ENCODE assay signal across 8 cellular contexts in the genomic region with DNA sequence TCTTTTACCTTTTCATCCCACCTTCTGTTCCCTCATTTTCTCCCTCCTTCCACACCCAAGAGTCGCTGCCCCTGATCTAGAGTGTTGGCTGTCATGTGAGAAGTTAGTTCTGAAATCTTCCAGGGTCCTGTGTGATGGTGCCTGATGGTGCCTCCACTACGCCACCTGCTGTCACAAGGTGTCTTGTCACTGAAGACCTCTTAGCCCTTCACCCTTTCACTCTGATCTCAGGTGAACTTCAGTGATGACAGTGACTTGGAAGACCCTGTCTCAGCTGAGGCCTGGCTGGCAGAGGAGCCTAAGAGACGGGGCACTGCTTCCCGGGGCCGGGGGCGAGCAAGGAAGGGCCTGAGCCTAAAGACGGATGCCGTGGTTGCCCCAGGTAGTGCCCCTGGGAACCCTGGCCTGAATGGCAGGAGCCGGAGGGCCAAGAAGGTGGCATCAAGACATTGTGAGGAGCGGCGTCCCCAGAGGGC. TPM values are rescaled to one million over a fixed set of nuclear protein-coding genes. Genes with fewer than 3 reads are reported as not detected.
DNase-seq lines count a peak whose midpoint lies in the region; ATAC-seq, FAIRE-seq and TF ChIP-seq lines count a peak whose summit lies in the region.

No MANE protein-coding gene starts in this region.

- intact Hi-C loops in Caco-2 (cut with micrococcal nuclease; ENCODE audit: unreplicated experiment) (loop anchor here (1.0 to 2.0 kb wide), 3 partner anchors 67 to 221 kb away; no protein-coding TSS in a partner anchor), right cardiac atrium (cut with DNase I) (loop anchor here (2.0 to 5.0 kb wide), 2 partner anchors 75 kb away; no protein-coding TSS in a partner anchor)

- H3K4me3 ChIP-seq in Caco-2 (ENCODE audit: low read depth, low read length) (no peak overlapping the region), right cardiac atrium (ENCODE audit: low read length) (no peak overlapping the region), small intestine (ENCODE audit: low read depth in 1 of 2, low read length in 2 of 2) (no peak overlapping the region)

- H3K36me3 ChIP-seq in Caco-2 (ENCODE audit: control insufficient read depth, insufficient read depth, low read length) (peaks cover 2% of the 10 kb centered on the region; the same call in 1 of the 2 replicates), small intestine (ENCODE audit: control insufficient read depth in 2 of 2, insufficient read depth in 2 of 2, low read length in 2 of 2) (peaks cover 2 to 18% of the 10 kb centered on the region in 2 donors)

- peak; percentile 72 to 76 for TF ChIP-seq CTCF in Caco-2 (IDR thresholded peaks at IDR 0.05; ENCODE audit: insufficient read depth in 1 of 2, low read depth in 1 of 2, low read length in 1 of 2, severe bottlenecking in 1 of 2, unreplicated experiment in 1 of 2)

- H3K27me3 Mint-ChIP-seq in Caco-2 (ENCODE audit: insufficient read depth, unreplicated experiment): no peaks in the 10 kb centered on the region
- no peaks in the 10 kb centered on the region for H3K27me3 Mint-ChIP-seq in T-helper 1 cell treated with Interleukin-12 subunit alpha and Interleukin-12 subunit beta and Interleukin-4 antibody, amounts not matched to agents 30 μg/mL and 1 μg/mL, for 36 hours (ENCODE audit: low read depth)

- H3K9me3 ChIP-seq in Caco-2 (no peaks in the 10 kb centered on the region), right cardiac atrium (ENCODE audit: control insufficient read depth, low read length) (no peaks in the 10 kb centered on the region), small intestine (ENCODE audit: control insufficient read depth, low read depth) (no peaks in the 10 kb centered on the region)

- H3K36me3 Mint-ChIP-seq in Caco-2 (ENCODE audit: insufficient read depth, unreplicated experiment): peaks cover 20% of the 10 kb centered on the region
- peaks cover 47% of the 10 kb centered on the region for H3K36me3 Mint-ChIP-seq in T-helper 1 cell treated with Interleukin-12 subunit alpha and Interleukin-12 subunit beta and Interleukin-4 antibody, amounts not matched to agents 30 μg/mL and 1 μg/mL, for 36 hours (ENCODE audit: low read depth)

- POLR2A ChIA-PET in Caco-2 (lab: Charles Lee): no interaction called here

- H3K27me3 ChIP-seq in Caco-2 (replicated peaks; ENCODE audit: control insufficient read depth, insufficient read depth, low read length) (no peaks in the 10 kb centered on the region), right cardiac atrium (ENCODE audit: control insufficient read depth, insufficient read depth) (no peaks in the 10 kb centered on the region), small intestine (ENCODE audit: control insufficient read depth in 2 of 2, insufficient read depth in 2 of 2, low read length in 2 of 2) (no peaks in the 10 kb centered on the region)

- DNase-seq in Caco-2 (peak; percentile 65 to 76), HUDEP-2 (lab: John Stamatoyannopoulos, UW; ENCODE audit: unreplicated experiment in 76 of 76) (peak in 50 of 76 experiments; percentile 3 to 62 (median 32)), amygdala (lab: John Stamatoyannopoulos, UW) (peak in 30 of 56 donors; percentile 2 to 80 (median 20)), right cardiac atrium (peak; percentile 76 to 89 (median 89)), small intestine (peak; percentile 61)

- no peak overlapping the region for H3K27ac Mint-ChIP-seq in Caco-2 (ENCODE audit: unreplicated experiment)
- peak overlapping the region; percentile 57 for H3K27ac Mint-ChIP-seq in T-helper 1 cell treated with Interleukin-12 subunit alpha and Interleukin-12 subunit beta and Interleukin-4 antibody, amounts not matched to agents 30 μg/mL and 1 μg/mL, for 36 hours

- no TSS peak for BruUV-seq in Caco-2 (replicated peaks; lab: Mats Ljungman, UMichigan)

- no peak overlapping the region for H3K4me3 Mint-ChIP-seq in Caco-2 (ENCODE audit: unreplicated experiment)
- H3K4me3 Mint-ChIP-seq in T-helper 1 cell treated with Interleukin-12 subunit alpha and Interleukin-12 subunit beta and Interleukin-4 antibody, amounts not matched to agents 30 μg/mL and 1 μg/mL, for 36 hours: no peak overlapping the region

- CTCF ChIA-PET in Caco-2 (lab: Charles Lee): interaction anchor here (0.5 to 4.8 kb wide), 4 partner anchors 33 to 75 kb away, joined by 3 to 41 read pairs (median 4); a partner anchor contains a TSS

- no peak overlapping the region for H3K27ac ChIP-seq in right cardiac atrium (ENCODE audit: low read length)
- H3K27ac ChIP-seq in small intestine (ENCODE audit: low read depth in 1 of 2, low read length in 1 of 2): no peak overlapping the region

- H3K4me1 Mint-ChIP-seq in Caco-2 (ENCODE audit: low read depth, unreplicated experiment): no peaks in the 10 kb centered on the region
- peaks cover 4% of the 10 kb centered on the region for H3K4me1 Mint-ChIP-seq in T-helper 1 cell treated with Interleukin-12 subunit alpha and Interleukin-12 subunit beta and Interleukin-4 antibody, amounts not matched to agents 30 μg/mL and 1 μg/mL, for 36 hours (ENCODE audit: low read depth)

- H3K4me1 ChIP-seq in Caco-2: no peaks in the 10 kb centered on the region
- no peaks in the 10 kb centered on the region for H3K4me1 ChIP-seq in right cardiac atrium (ENCODE audit: control insufficient read depth, insufficient read depth, low read length)
- H3K4me1 ChIP-seq in small intestine (ENCODE audit: control insufficient read depth in 2 of 2, insufficient read depth in 1 of 2, low read depth in 1 of 2, low read length in 1 of 2): no peaks in the 10 kb centered on the region

- H3K9me3 Mint-ChIP-seq in Caco-2 (ENCODE audit: unreplicated experiment): no peaks in the 10 kb centered on the region
- H3K9me3 Mint-ChIP-seq in T-helper 1 cell treated with Interleukin-12 subunit alpha and Interleukin-12 subunit beta and Interleukin-4 antibody, amounts not matched to agents 30 μg/mL and 1 μg/mL, for 36 hours: no peaks in the 10 kb centered on the region

- peak; percentile 75 to 77 for ATAC-seq in right cardiac atrium
- ATAC-seq in GM19328 (IDR thresholded peaks at IDR 0.05; ENCODE audit: unreplicated experiment): no peak
- ATAC-seq in HG03196 (IDR thresholded peaks at IDR 0.05; ENCODE audit: unreplicated experiment): no peak

- WGBS in right cardiac atrium: 78% methylated on average over 11 of the region's 11 CpGs
- WGBS in small intestine, 3 donors: 82 to 83% (median 83%) methylated on average over 11 of the region's 11 CpGs

- no peak for FAIRE-seq in small intestine (lab: Jason Lieb, UNC)

RNA-seq across cellular contexts. Expression of a gene that starts 7.6 kb away (rescaled TPM):
- total RNA-seq in Caco-2 (2022): 251 and 264 TPM in 2 replicates
- 100 to 1,000 TPM; 355 to 443 (median 395) TPM for total RNA-seq in right cardiac atrium
- 764 TPM for polyA plus RNA-seq in right cardiac atrium
- polyA plus RNA-seq in small intestine: 1,000 to 10,000 TPM in 1 of 3 donors, 100 to 1,000 TPM in 2; 774 to 1,223 (median 815) TPM

RNA-seq across cellular contexts. Expression of a gene that starts 11.7 kb away (rescaled TPM):
- total RNA-seq in Caco-2 (2022) (56.3 and 59.8 TPM in 2 replicates), right cardiac atrium (10 to 100 TPM; 28.9 to 44.3 (median 38.1) TPM)
- polyA plus RNA-seq in right cardiac atrium (37.3 TPM), small intestine (10 to 100 TPM; 64.9 to 87.0 (median 68.9) TPM)

RNA-seq across cellular contexts. Expression of a gene that starts 19.7 kb away (rescaled TPM):
- total RNA-seq in Caco-2 (2022): 32.3 and 34.9 TPM in 2 replicates
- total RNA-seq in right cardiac atrium: 1 to 10 TPM in 1 of 4 donors, under 1 TPM in 3; 0.23 to 1.2 (median 0.40) TPM
- polyA plus RNA-seq in right cardiac atrium: 0.11 TPM
- polyA plus RNA-seq in small intestine: 10 to 100 TPM in 2 of 3 donors, 1 to 10 TPM in 1; 8.0 to 36.7 (median 14.3) TPM

RNA-seq across cellular contexts. Expression of a gene that starts 33.6 kb away (rescaled TPM):
- total RNA-seq in Caco-2 (2022): 63.8 and 67.2 TPM in 2 replicates
- 10 to 100 TPM; 30.5 to 48.9 (median 40.0) TPM for total RNA-seq in right cardiac atrium
- 31.3 TPM for polyA plus RNA-seq in right cardiac atrium
- 10 to 100 TPM; 20.0 to 34.9 (median 32.5) TPM for polyA plus RNA-seq in small intestine

RNA-seq across cellular contexts. Expression of a gene that starts 48.4 kb away (rescaled TPM):
- total RNA-seq in Caco-2 (2022) (not detected in 2 replicates), right cardiac atrium (not detected)
- polyA plus RNA-seq in right cardiac atrium (not detected), small intestine (not detected)

Comparison
In these comparisons a context has a peak if more than half of its experiments do, and no peak if none do; other contexts are left out.
1. DNase-seq: peak in every context shown above with its lines; median percentile 89 in right cardiac atrium; 70 in Caco-2; 61 in small intestine; 32 in HUDEP-2; 20 in amygdala.
2. ATAC-seq: peak in right cardiac atrium (2 of 2); none in GM19328 (single experiment) and HG03196 (single experiment).
3. RNA of a gene that starts 19.7 kb away (total RNA-seq): 32.3 to 34.9 TPM in Caco-2; 0.23 to 1.2 TPM in right cardiac atrium; every median in the first group is over 10 times any median in the second.